1 cellular context compared by ENCODE assay signal in the genomic region with DNA sequence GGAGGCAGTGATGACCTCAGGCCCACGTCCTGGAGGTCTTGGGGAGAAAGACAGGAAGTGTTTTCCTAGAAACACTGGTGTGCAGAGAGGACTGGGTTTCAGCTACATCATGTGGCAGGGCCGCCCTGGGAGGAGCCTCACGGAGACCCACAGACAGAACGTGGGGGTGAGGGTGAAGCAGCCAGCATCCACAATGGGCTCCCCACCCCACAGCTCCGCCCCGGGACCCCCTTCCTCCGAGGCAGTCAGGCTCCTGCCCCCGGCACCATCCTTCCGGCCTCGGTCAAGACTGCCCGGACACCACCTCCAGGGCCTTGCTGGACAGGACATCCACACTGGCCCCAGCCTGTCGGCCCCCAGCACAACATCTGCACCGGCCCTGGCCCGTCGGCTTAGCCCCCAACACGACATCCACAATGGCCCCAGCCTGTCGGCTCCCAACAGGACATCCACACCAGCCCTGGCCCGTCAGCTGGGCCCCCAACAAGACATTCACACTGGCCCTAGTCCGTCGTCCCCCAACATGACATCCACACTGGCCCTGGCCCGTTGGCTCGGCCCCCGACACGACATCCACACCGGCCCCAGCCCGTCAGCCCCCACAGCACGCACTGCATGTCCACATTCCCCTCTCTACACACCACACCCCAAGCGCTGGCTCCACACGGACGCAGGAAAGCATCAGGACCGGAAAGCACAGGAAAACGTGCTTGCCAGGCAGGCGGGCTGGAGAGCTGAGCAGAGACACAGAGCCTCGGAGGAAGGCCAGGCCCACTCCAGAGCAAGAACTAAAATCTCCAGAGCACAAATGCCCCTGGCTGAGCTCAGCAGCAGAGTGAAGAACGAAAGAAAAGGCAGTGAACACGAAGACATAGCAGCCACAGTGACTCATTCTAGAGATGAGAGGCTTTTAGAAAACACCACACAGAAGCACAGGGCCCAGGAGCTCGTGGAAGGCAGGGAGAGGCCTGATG.
TF ChIP-seq lines count a peak whose summit lies in the region.

No MANE protein-coding gene starts in this region.

TF ChIP-seq in WTC11, 78 proteins besides CTCF, POLR2A, EP300 and RAD21 (continued from another document):
- no peak for TF ChIP-seq USF2 (CRISPR knock-in tag; IDR thresholded peaks at IDR 0.05)
- TF ChIP-seq FOXJ3 (CRISPR knock-in tag; IDR thresholded peaks at IDR 0.05; ENCODE audit: borderline replicate concordance), result no peak
- TF ChIP-seq, protein P1, sequence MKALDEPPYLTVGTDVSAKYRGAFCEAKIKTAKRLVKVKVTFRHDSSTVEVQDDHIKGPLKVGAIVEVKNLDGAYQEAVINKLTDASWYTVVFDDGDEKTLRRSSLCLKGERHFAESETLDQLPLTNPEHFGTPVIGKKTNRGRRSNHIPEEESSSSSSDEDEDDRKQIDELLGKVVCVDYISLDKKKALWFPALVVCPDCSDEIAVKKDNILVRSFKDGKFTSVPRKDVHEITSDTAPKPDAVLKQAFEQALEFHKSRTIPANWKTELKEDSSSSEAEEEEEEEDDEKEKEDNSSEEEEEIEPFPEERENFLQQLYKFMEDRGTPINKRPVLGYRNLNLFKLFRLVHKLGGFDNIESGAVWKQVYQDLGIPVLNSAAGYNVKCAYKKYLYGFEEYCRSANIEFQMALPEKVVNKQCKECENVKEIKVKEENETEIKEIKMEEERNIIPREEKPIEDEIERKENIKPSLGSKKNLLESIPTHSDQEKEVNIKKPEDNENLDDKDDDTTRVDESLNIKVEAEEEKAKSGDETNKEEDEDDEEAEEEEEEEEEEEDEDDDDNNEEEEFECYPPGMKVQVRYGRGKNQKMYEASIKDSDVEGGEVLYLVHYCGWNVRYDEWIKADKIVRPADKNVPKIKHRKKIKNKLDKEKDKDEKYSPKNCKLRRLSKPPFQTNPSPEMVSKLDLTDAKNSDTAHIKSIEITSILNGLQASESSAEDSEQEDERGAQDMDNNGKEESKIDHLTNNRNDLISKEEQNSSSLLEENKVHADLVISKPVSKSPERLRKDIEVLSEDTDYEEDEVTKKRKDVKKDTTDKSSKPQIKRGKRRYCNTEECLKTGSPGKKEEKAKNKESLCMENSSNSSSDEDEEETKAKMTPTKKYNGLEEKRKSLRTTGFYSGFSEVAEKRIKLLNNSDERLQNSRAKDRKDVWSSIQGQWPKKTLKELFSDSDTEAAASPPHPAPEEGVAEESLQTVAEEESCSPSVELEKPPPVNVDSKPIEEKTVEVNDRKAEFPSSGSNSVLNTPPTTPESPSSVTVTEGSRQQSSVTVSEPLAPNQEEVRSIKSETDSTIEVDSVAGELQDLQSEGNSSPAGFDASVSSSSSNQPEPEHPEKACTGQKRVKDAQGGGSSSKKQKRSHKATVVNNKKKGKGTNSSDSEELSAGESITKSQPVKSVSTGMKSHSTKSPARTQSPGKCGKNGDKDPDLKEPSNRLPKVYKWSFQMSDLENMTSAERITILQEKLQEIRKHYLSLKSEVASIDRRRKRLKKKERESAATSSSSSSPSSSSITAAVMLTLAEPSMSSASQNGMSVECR (CRISPR knock-in tag; IDR thresholded peaks at IDR 0.05; ENCODE audit: borderline replicate concordance), result no peak
- TF ChIP-seq, protein P2, sequence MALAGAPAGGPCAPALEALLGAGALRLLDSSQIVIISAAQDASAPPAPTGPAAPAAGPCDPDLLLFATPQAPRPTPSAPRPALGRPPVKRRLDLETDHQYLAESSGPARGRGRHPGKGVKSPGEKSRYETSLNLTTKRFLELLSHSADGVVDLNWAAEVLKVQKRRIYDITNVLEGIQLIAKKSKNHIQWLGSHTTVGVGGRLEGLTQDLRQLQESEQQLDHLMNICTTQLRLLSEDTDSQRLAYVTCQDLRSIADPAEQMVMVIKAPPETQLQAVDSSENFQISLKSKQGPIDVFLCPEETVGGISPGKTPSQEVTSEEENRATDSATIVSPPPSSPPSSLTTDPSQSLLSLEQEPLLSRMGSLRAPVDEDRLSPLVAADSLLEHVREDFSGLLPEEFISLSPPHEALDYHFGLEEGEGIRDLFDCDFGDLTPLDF (CRISPR knock-in tag; IDR thresholded peaks at IDR 0.05), result no peak
- TF ChIP-seq MXD4 (CRISPR knock-in tag; IDR thresholded peaks at IDR 0.05; ENCODE audit: borderline replicate concordance), result no peak
- no peak for TF ChIP-seq ZNF263 (CRISPR knock-in tag; IDR thresholded peaks at IDR 0.05; ENCODE audit: low read depth)
- TF ChIP-seq SP1 (CRISPR knock-in tag; conservative IDR thresholded peaks at IDR 0.05), result no peak
- TF ChIP-seq, protein P3, sequence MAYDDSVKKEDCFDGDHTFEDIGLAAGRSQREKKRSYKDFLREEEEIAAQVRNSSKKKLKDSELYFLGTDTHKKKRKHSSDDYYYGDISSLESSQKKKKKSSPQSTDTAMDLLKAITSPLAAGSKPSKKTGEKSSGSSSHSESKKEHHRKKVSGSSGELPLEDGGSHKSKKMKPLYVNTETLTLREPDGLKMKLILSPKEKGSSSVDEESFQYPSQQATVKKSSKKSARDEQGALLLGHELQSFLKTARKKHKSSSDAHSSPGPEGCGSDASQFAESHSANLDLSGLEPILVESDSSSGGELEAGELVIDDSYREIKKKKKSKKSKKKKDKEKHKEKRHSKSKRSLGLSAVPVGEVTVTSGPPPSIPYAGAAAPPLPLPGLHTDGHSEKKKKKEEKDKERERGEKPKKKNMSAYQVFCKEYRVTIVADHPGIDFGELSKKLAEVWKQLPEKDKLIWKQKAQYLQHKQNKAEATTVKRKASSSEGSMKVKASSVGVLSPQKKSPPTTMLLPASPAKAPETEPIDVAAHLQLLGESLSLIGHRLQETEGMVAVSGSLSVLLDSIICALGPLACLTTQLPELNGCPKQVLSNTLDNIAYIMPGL (CRISPR knock-in tag; IDR thresholded peaks at IDR 0.05), result no peak
- no peak for TF ChIP-seq ELF4 (CRISPR knock-in tag; IDR thresholded peaks at IDR 0.05; ENCODE audit: low read depth)
- TF ChIP-seq HMGA2 (CRISPR knock-in tag; IDR thresholded peaks at IDR 0.05), result no peak
- TF ChIP-seq, protein P4, sequence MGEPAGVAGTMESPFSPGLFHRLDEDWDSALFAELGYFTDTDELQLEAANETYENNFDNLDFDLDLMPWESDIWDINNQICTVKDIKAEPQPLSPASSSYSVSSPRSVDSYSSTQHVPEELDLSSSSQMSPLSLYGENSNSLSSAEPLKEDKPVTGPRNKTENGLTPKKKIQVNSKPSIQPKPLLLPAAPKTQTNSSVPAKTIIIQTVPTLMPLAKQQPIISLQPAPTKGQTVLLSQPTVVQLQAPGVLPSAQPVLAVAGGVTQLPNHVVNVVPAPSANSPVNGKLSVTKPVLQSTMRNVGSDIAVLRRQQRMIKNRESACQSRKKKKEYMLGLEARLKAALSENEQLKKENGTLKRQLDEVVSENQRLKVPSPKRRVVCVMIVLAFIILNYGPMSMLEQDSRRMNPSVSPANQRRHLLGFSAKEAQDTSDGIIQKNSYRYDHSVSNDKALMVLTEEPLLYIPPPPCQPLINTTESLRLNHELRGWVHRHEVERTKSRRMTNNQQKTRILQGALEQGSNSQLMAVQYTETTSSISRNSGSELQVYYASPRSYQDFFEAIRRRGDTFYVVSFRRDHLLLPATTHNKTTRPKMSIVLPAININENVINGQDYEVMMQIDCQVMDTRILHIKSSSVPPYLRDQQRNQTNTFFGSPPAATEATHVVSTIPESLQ (CRISPR knock-in tag; IDR thresholded peaks at IDR 0.05), result no peak
- no peak for TF ChIP-seq AFF4 (CRISPR knock-in tag; IDR thresholded peaks at IDR 0.05; ENCODE audit: borderline replicate concordance)
